7 cellular contexts compared by ENCODE assay signal in the genomic region with DNA sequence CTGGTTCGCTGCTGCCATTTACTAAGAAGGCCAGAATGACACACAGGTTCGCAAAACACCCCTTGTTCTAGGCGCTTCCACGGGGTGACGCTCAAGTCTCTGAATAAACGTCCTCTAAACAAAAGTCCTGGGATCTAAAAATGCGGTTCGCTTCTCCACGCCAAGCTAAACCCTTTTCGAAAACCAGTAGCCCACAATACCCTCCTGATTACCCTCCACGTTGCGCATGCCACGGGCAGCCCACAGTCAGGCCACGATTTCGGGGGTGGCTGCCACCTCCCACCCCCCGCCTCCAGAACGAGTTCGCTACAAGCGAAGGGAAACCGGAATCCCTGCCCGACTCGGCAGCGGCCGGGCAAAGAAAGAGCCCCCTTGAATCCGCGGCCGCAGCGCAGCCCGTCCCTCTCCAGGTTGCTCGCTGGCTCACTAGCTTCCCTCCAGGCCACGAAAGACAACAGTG. TPM values are rescaled to one million over a fixed set of nuclear protein-coding genes. Genes with fewer than 3 reads are reported as not detected.
DNase-seq lines count a peak whose midpoint lies in the region; ATAC-seq and TF ChIP-seq lines count a peak whose summit lies in the region.

No MANE protein-coding gene starts in this region.

- peak overlapping the region; percentile 91 for H3K27ac ChIP-seq in vagina

- peak; percentile 19 for ATAC-seq in HG02571 (IDR thresholded peaks at IDR 0.05; ENCODE audit: unreplicated experiment)
- ATAC-seq in omental fat pad (ENCODE audit: low FRiP score) = peak; percentile 32

- H3K4me3 ChIP-seq in fibroblast of villous mesenchyme (ENCODE audit: low read depth, low read length) (peak overlapping the region; percentile 81), vagina (peak overlapping the region; percentile 47 to 48)

- no peaks in the 10 kb centered on the region for H3K36me3 ChIP-seq in vagina

- no peaks in the 10 kb centered on the region for H3K27me3 ChIP-seq in vagina

- DNase-seq in GM13977 (ENCODE audit: low spot score) (no peak), NCI-H2227 (lab: John Stamatoyannopoulos, UW; ENCODE audit: unreplicated experiment) (peak; percentile 81), fibroblast of villous mesenchyme (ENCODE audit: low read depth) (peak; percentile 52), omental fat pad (ENCODE audit: low spot score) (no peak), vagina (ENCODE audit: extremely low spot score in 2 of 2) (no peak)
- peak; percentile 28 for DNase-seq in activated T-helper 9 cell treated with anti-CD3 and anti-CD28 coated beads, Interleukin-2, amount 50 U/mL, for 16 hours (ENCODE audit: low read depth)

- no peaks in the 10 kb centered on the region for H3K9me3 ChIP-seq in vagina

- TF ChIP-seq CTCF in GM13977 (IDR thresholded peaks at IDR 0.05; ENCODE audit: extremely low read depth, insufficient read depth, missing control alignments) (peak; percentile 41), fibroblast of villous mesenchyme (IDR thresholded peaks at IDR 0.05; ENCODE audit: insufficient read depth, low read depth, low read length) (peak; percentile 11), omental fat pad (IDR thresholded peaks at IDR 0.05) (no peak), vagina (IDR thresholded peaks at IDR 0.05) (no peak)

- H3K4me1 ChIP-seq in vagina = peaks cover 36% of the 10 kb centered on the region

- in situ Hi-C loops in GM13977 (cut with MboI; ENCODE audit: low pct_unique_long_range_greater_than_20kb, low sequenced_read_pairs, unreplicated experiment) = no loop called here

- no peak for TF ChIP-seq POLR2A in vagina (IDR thresholded peaks at IDR 0.05)

- intact Hi-C loops in vagina (cut with DNase I) = no loop called here

RNA-seq across cellular contexts. Expression of gene RPL39, which starts 0.4 kb away (rescaled TPM):
- total RNA-seq in fibroblast of villous mesenchyme (937 and 1,300 TPM in 2 replicates), omental fat pad (1,000 to 10,000 TPM; 5,321 to 8,187 (median 6,468) TPM), vagina (1,813 TPM)

RNA-seq across cellular contexts. Expression of gene SOWAHD, which starts 32.6 kb away (rescaled TPM):
- total RNA-seq in fibroblast of villous mesenchyme (0.43 TPM in 1 of 2 replicates, not detected in the other), omental fat pad (1 to 10 TPM in 1 of 4 donors, under 1 TPM in 2, not detected in 1; 0.72 to 1.1 (median 0.79) TPM), vagina (not detected)

Comparison
In these comparisons a context has a peak if more than half of its experiments do, and no peak if none do; other contexts are left out.
1. DNase-seq: peak in NCI-H2227 (single experiment), activated T-helper 9 cell treated with anti-CD3 and anti-CD28 coated beads, Interleukin-2, amount 50 U/mL, for 16 hours (single experiment) and fibroblast of villous mesenchyme (single experiment); none in GM13977 (single experiment), omental fat pad (single experiment) and vagina (0 of 2).
2. CTCF ChIP-seq: peak in GM13977 (single experiment) and fibroblast of villous mesenchyme (single experiment); none in omental fat pad (0 of 3) and vagina (0 of 3).